ENCODE assay signal across 8 cellular contexts in the genomic region with DNA sequence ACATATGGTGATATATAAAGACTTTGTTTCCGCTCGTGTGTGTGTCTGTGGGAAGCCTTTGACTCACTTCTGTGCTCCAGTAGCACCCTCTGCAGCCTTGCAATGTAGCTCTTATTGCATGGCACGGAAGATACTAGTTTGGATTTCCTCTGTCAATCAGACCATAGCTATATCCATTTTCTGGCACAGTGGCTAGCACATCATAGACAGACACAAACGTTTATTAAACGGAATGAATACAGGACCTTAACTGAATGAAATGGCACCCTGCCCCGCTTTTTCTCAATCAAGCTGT.
DNase-seq lines count a peak whose midpoint lies in the region; ATAC-seq, FAIRE-seq and TF ChIP-seq lines count a peak whose summit lies in the region.

No MANE protein-coding gene starts in this region.

- H4K20me1 ChIP-seq in H1 (replicated peaks in 1 of 2; ENCODE audit: control insufficient read depth in 1 of 2, insufficient read depth in 2 of 2, low read length in 2 of 2): no peaks in the 10 kb centered on the region

- H3K4me3 Mint-ChIP-seq in activated T-cell treated with anti-CD3 and anti-CD28 coated beads, Interleukin-2, amount 50 U/mL, for 4 hours: peak overlapping the region; percentile 92
- H3K4me3 Mint-ChIP-seq in T-helper 1 cell treated with Interleukin-12 subunit alpha and Interleukin-12 subunit beta and Interleukin-4 antibody, amounts not matched to agents 30 μg/mL and 1 μg/mL, for 36 hours: peak overlapping the region; percentile 96

- peak overlapping the region; percentile 87 for H3K27ac Mint-ChIP-seq in T-helper 1 cell treated with Interleukin-12 subunit alpha and Interleukin-12 subunit beta and Interleukin-4 antibody, amounts not matched to agents 30 μg/mL and 1 μg/mL, for 36 hours

- H3K9me3 Mint-ChIP-seq in activated T-cell treated with anti-CD3 and anti-CD28 coated beads, Interleukin-2, amount 50 U/mL, for 4 hours: no peaks in the 10 kb centered on the region
- no peaks in the 10 kb centered on the region for H3K9me3 Mint-ChIP-seq in T-helper 1 cell treated with Interleukin-12 subunit alpha and Interleukin-12 subunit beta and Interleukin-4 antibody, amounts not matched to agents 30 μg/mL and 1 μg/mL, for 36 hours

- no peak overlapping the region for H3K14ac ChIP-seq in H1 (ENCODE audit: insufficient read length)

- TF ChIP-seq CTCF in H1 (IDR thresholded peaks at IDR 0.05; ENCODE audit: control extremely low read depth in 1 of 3, insufficient read depth in 1 of 3, low read depth in 1 of 3, low read length in 3 of 3): no peak
- TF ChIP-seq CTCF in testis (IDR thresholded peaks at IDR 0.05): no peak

- H3K4me3 ChIP-seq in H1 (ENCODE audit: extremely low read depth in 1 of 4, insufficient read depth in 2 of 4, low read depth in 3 of 4, low read length in 4 of 4) (peak overlapping the region; percentile 61 to 85 (median 70)), mesendoderm (ENCODE audit: low read length) (peak overlapping the region; percentile 59), testis (peak overlapping the region; percentile 60 to 72)

- no peak overlapping the region for H2AK5ac ChIP-seq in H1 (ENCODE audit: low read depth, low read length)
- no peak overlapping the region for H2AK5ac ChIP-seq in mesendoderm (ENCODE audit: low read length)

- 22% methylated on average over 4 of the region's 6 CpGs; no CpG with 5 or more reads in 1 of the 2 experiments for WGBS in H1 (ENCODE audit: extremely low coverage in 1 of 2, insufficient coverage in 1 of 2, insufficient read length in 1 of 2, insufficient replicate concordance in 2 of 2, low coverage in 1 of 2, low lambda C conversion rate in 2 of 2, missing lambda C conversion rate in 1 of 2), 2 experiments
- no CpG with 5 or more reads among the region's 6 CpGs for WGBS in mesendoderm (ENCODE audit: extremely low coverage, insufficient coverage, low lambda C conversion rate)
- WGBS in testis, 2 donors: 5 to 10% methylated on average over 4 to 6 of the region's 6 CpGs

- no peaks in the 10 kb centered on the region for H3K79me2 ChIP-seq in H1 (ENCODE audit: control insufficient read depth in 1 of 2, insufficient read depth in 2 of 2, low read length in 2 of 2)
- no peaks in the 10 kb centered on the region for H3K79me2 ChIP-seq in mesendoderm (ENCODE audit: control insufficient read depth, insufficient read depth, low read length)

- H3K27ac ChIP-seq in H1 (ENCODE audit: low read depth, low read length): no peak overlapping the region
- no peak overlapping the region for H3K27ac ChIP-seq in mesendoderm (ENCODE audit: low read depth, low read length)
- peak overlapping the region; percentile 11 to 61 for H3K27ac ChIP-seq in testis

- H2BK5ac ChIP-seq in H1 (ENCODE audit: low read depth, low read length) (no peak overlapping the region), mesendoderm (ENCODE audit: low read length) (no peak overlapping the region)

- CTCF ChIA-PET in H1 (lab: Charles Lee; ENCODE audit: partially characterized antibody): no interaction called here

- H4K8ac ChIP-seq in H1 (ENCODE audit: extremely low read depth, insufficient read depth, low read length) (no peak overlapping the region), mesendoderm (ENCODE audit: low read depth, low read length) (peak overlapping the region; percentile 86)

- H2AFZ ChIP-seq in H1 (ENCODE audit: low read length): peak overlapping the region; percentile 77; the same call in 1 of the 2 replicates

- H2BK20ac ChIP-seq in H1 (ENCODE audit: low read length): no peak overlapping the region

- no peak overlapping the region for H3K4ac ChIP-seq in H1 (replicated peaks; ENCODE audit: insufficient read length, low read depth, low read length)
- H3K4ac ChIP-seq in mesendoderm (ENCODE audit: low read depth, low read length): no peak overlapping the region

- H3K4me1 Mint-ChIP-seq in activated T-cell treated with anti-CD3 and anti-CD28 coated beads, Interleukin-2, amount 50 U/mL, for 4 hours (ENCODE audit: low read depth): peaks cover 4% of the 10 kb centered on the region
- H3K4me1 Mint-ChIP-seq in T-helper 1 cell treated with Interleukin-12 subunit alpha and Interleukin-12 subunit beta and Interleukin-4 antibody, amounts not matched to agents 30 μg/mL and 1 μg/mL, for 36 hours (ENCODE audit: low read depth): peaks cover 2% of the 10 kb centered on the region

- FAIRE-seq in H1 (lab: Jason Lieb, UNC): no peak

- peak; percentile 47 for ATAC-seq in activated T-cell treated with anti-CD3 and anti-CD28 coated beads, Interleukin-2, amount 50 U/mL, for 4 hours
- ATAC-seq in HG03460 (IDR thresholded peaks at IDR 0.05; ENCODE audit: unreplicated experiment): peak; percentile 57

- H3K4me2 ChIP-seq in H1 (ENCODE audit: insufficient read depth in 1 of 2, low read depth in 2 of 2, low read length in 2 of 2) (peak overlapping the region; percentile 80 to 85), mesendoderm (ENCODE audit: low read length) (peak overlapping the region; percentile 92)

- H2BK12ac ChIP-seq in H1 (ENCODE audit: low read depth, low read length): no peak overlapping the region

- no peak overlapping the region for H4K5ac ChIP-seq in H1 (ENCODE audit: insufficient read length, low read depth, low read length)
- H4K5ac ChIP-seq in mesendoderm (ENCODE audit: low read length): no peak overlapping the region

- H3K23me2 ChIP-seq in H1 (ENCODE audit: low read depth, low read length): peaks cover 3% of the 10 kb centered on the region; the same call in 1 of the 2 replicates

- intact Hi-C loops in testis (cut with DNase I; ENCODE audit: low total_unique reads): no loop called here

- H3K79me1 ChIP-seq in H1 (ENCODE audit: low read depth, low read length): no peaks in the 10 kb centered on the region
- H3K79me1 ChIP-seq in mesendoderm (ENCODE audit: low read length): no peaks in the 10 kb centered on the region

- H3K27me3 Mint-ChIP-seq in activated T-cell treated with anti-CD3 and anti-CD28 coated beads, Interleukin-2, amount 50 U/mL, for 4 hours (ENCODE audit: low read depth): no peaks in the 10 kb centered on the region
- peaks cover 18% of the 10 kb centered on the region for H3K27me3 Mint-ChIP-seq in T-helper 1 cell treated with Interleukin-12 subunit alpha and Interleukin-12 subunit beta and Interleukin-4 antibody, amounts not matched to agents 30 μg/mL and 1 μg/mL, for 36 hours (ENCODE audit: low read depth)

- H3K23ac ChIP-seq in H1 (ENCODE audit: insufficient read length) (no peak overlapping the region), mesendoderm (ENCODE audit: low read length) (no peak overlapping the region)

- H2BK120ac ChIP-seq in H1 (replicated peaks; ENCODE audit: low read depth, low read length) (no peak overlapping the region), mesendoderm (ENCODE audit: low read depth, low read length) (no peak overlapping the region)

- H3K36me3 ChIP-seq in H1 (ENCODE audit: control insufficient read depth in 2 of 4, insufficient read depth in 4 of 4, low read length in 3 of 4): no peaks in the 10 kb centered on the region; a peak in 1 of 8 replicates
- no peaks in the 10 kb centered on the region for H3K36me3 ChIP-seq in mesendoderm (ENCODE audit: control insufficient read depth, insufficient read depth, low read length)
- no peaks in the 10 kb centered on the region for H3K36me3 ChIP-seq in testis (ENCODE audit: low read depth, missing control alignments)

- H3K56ac ChIP-seq in H1 (replicated peaks; ENCODE audit: insufficient read length, low read depth, low read length) (no peak overlapping the region), mesendoderm (ENCODE audit: low read length) (peak overlapping the region; percentile 85)

- TF ChIP-seq POLR2A in H1 (IDR thresholded peaks at IDR 0.05; ENCODE audit: control extremely low read depth in 1 of 2, low read depth in 2 of 2, low read length in 2 of 2) (no peak; a peak in 1 of 3 replicates), testis (IDR thresholded peaks at IDR 0.05) (no peak)

- H3K36me3 Mint-ChIP-seq in activated T-cell treated with anti-CD3 and anti-CD28 coated beads, Interleukin-2, amount 50 U/mL, for 4 hours (ENCODE audit: insufficient read depth): peaks cover 2% of the 10 kb centered on the region
- H3K36me3 Mint-ChIP-seq in T-helper 1 cell treated with Interleukin-12 subunit alpha and Interleukin-12 subunit beta and Interleukin-4 antibody, amounts not matched to agents 30 μg/mL and 1 μg/mL, for 36 hours (ENCODE audit: low read depth): no peaks in the 10 kb centered on the region

- DNase-seq in activated T-cell treated with anti-CD3 and anti-CD28 coated beads, Interleukin-2, amount 50 U/mL, for 4 hours: no peak
- DNase-seq in activated T-cell treated with anti-CD3 and anti-CD28 coated beads, Interleukin-2, amount 50 U/mL, for 1 hour: no peak
- DNase-seq in H1 (ENCODE audit: low read depth in 1 of 2, low spot score in 2 of 2) (no peak), mesendoderm (peak; percentile 5), testis (peak; percentile 18), DMS153 (lab: John Stamatoyannopoulos, UW) (no peak)

- H3K9ac ChIP-seq in H1 (replicated peaks in 1 of 4; ENCODE audit: extremely low read depth in 1 of 4, low read depth in 3 of 4, low read length in 3 of 4) (peak overlapping the region; percentile 16 to 51 (median 39); a peak in 4 of 7 replicates), mesendoderm (ENCODE audit: low read length) (peak overlapping the region; percentile 85)

- H3K27me3 ChIP-seq in H1 (replicated peaks in 1 of 4; ENCODE audit: control insufficient read depth in 3 of 4, extremely low read depth in 1 of 4, insufficient read depth in 3 of 4, low read length in 3 of 4): no peaks in the 10 kb centered on the region
- H3K27me3 ChIP-seq in mesendoderm (ENCODE audit: insufficient read depth, low read length, poor library complexity): no peaks in the 10 kb centered on the region
- H3K27me3 ChIP-seq in testis: no peaks in the 10 kb centered on the region

- H3K4me1 ChIP-seq in H1 (replicated peaks in 1 of 4; ENCODE audit: control insufficient read depth in 3 of 4, insufficient read depth in 4 of 4, low read length in 3 of 4) (no peaks in the 10 kb centered on the region; a peak in 1 of 7 replicates), mesendoderm (ENCODE audit: control insufficient read depth, low read depth, low read length) (no peaks in the 10 kb centered on the region), testis (no peaks in the 10 kb centered on the region)

- TF ChIP-seq EP300 in H1 (IDR thresholded peaks at IDR 0.05; ENCODE audit: borderline replicate concordance in 1 of 2, low read depth in 2 of 2, low read length in 2 of 2): no peak

- H3K9me3 ChIP-seq in H1 (ENCODE audit: insufficient read depth in 2 of 2, low read depth in 1 of 2, low read length in 1 of 2) (no peaks in the 10 kb centered on the region), testis (no peaks in the 10 kb centered on the region)

- POLR2A ChIA-PET in H1 (lab: Charles Lee; ENCODE audit: partially characterized antibody): no interaction called here

- H3K18ac ChIP-seq in H1 (ENCODE audit: extremely low read depth, low read length) (no peak overlapping the region), mesendoderm (ENCODE audit: low read length) (no peak overlapping the region)

- no peak overlapping the region for H4K91ac ChIP-seq in H1 (replicated peaks; ENCODE audit: insufficient read length, low read length)

- H2BK15ac ChIP-seq in H1 (ENCODE audit: low read length) (no peak overlapping the region), mesendoderm (replicated peaks; ENCODE audit: low read depth) (no peak overlapping the region)

- TF ChIP-seq RAD21 in H1 (IDR thresholded peaks at IDR 0.05 in 1 of 2, conservative IDR thresholded peaks at IDR 0.05 in 1 of 2; ENCODE audit: low read depth in 2 of 2, low read length in 2 of 2): no peak

Comparison
In these comparisons a context has a peak if more than half of its experiments do, and no peak if none do; other contexts are left out.
1. DNase-seq: peak in mesendoderm (single experiment) and testis (single experiment); none in activated T-cell treated with anti-CD3 and anti-CD28 coated beads, Interleukin-2, amount 50 U/mL, for 4 hours (single experiment), activated T-cell treated with anti-CD3 and anti-CD28 coated beads, Interleukin-2, amount 50 U/mL, for 1 hour (single experiment), H1 (0 of 2) and DMS153 (single experiment).
2. H3K27ac ChIP-seq: peak in testis (2 of 2); none in H1 (single experiment) and mesendoderm (single experiment).
3. Peak in every context shown above with its lines, with median percentiles within 50 percentile points of each other: H3K4me3 ChIP-seq.